18 cellular contexts compared by ENCODE assay signal in genomic region chr22:46102159-46102558, GRCh38. TPM values are rescaled to one million over a fixed set of nuclear protein-coding genes. Genes with fewer than 3 reads are reported as not detected.
A peak's percentile ranks its signal among the peaks of the same experiment; 100 is the strongest.
DNase-seq lines count a peak whose midpoint lies in the region; ATAC-seq and TF ChIP-seq lines count a peak whose summit lies in the region.
"Had no signal": no experiment of that assay in that cellular context is flagged by ENCODE, and none has a peak within 500 bp of the region (broad histone marks: within the 10 kb centered on the region; RNA-seq: fewer than 3 reads in every experiment).

No MANE protein-coding gene starts in this region.

- H4K91ac ChIP-seq in mesenchymal stem cell (ENCODE audit: low read length), result no peak overlapping the region

- H3K27ac ChIP-seq in HCT116 (ENCODE audit: low read depth, low read length) (peak overlapping the region; percentile 14; the same call in 1 of the 2 replicates), body of pancreas (peak overlapping the region; percentile 91 to 98 (median 96)), mesenchymal stem cell (ENCODE audit: low read length, poor library complexity, severe bottlenecking) (no peak overlapping the region), substantia nigra (ENCODE audit: low read depth, low read length, poor library complexity, severe bottlenecking) (peak overlapping the region; percentile 93)
- H3K27ac ChIP-seq in effector memory CD4-positive, alpha-beta T cell (ENCODE audit: insufficient read depth, low read length, poor library complexity, severe bottlenecking), result no peak overlapping the region
- H3K27ac ChIP-seq: cardiac muscle cell had no signal

- H3K9me3 ChIP-seq in HCT116 (ENCODE audit: control insufficient read depth in 1 of 2, insufficient read depth in 1 of 2, low read depth in 1 of 2, low read length in 2 of 2), result no peaks in the 10 kb centered on the region
- H3K9me3 ChIP-seq in body of pancreas, result no peaks in the 10 kb centered on the region
- no peaks in the 10 kb centered on the region for H3K9me3 ChIP-seq in mesenchymal stem cell (ENCODE audit: control insufficient read depth, low read length)
- H3K9me3 ChIP-seq in effector memory CD4-positive, alpha-beta T cell (ENCODE audit: control insufficient read depth, low read length), result no peaks in the 10 kb centered on the region

- CTCF ChIA-PET in HCT116 (lab: Charles Lee), result no interaction called here

- H3K18ac ChIP-seq in mesenchymal stem cell (ENCODE audit: low read depth in 1 of 2, low read length in 2 of 2), result no peak overlapping the region

- peaks cover 72% of the 10 kb centered on the region for H3K79me2 ChIP-seq in HCT116 (ENCODE audit: insufficient read depth, low read length)

- H2BK15ac ChIP-seq in mesenchymal stem cell (ENCODE audit: low read depth, poor library complexity, severe bottlenecking), result no peak overlapping the region

- WGBS in body of pancreas, 2 donors, result 82% methylated on average over 8 of the region's 11 CpGs; no CpG with 5 or more reads in 1 of the 2 donors
- 92% methylated on average over 11 of the region's 11 CpGs for WGBS in mesenchymal stem cell

- no peaks in the 10 kb centered on the region for H3K27me3 Mint-ChIP-seq in mesothelial cell of epicardium (ENCODE audit: low read depth)
- H3K27me3 Mint-ChIP-seq: naive B cell had no signal

- H3K4me2 ChIP-seq in HCT116 (ENCODE audit: low read length) (no peak overlapping the region), mesenchymal stem cell (ENCODE audit: low read length, poor library complexity, severe bottlenecking) (no peak overlapping the region)

- H3K27me3 ChIP-seq in HCT116 (ENCODE audit: insufficient read depth, low read length) (no peaks in the 10 kb centered on the region), body of pancreas (no peaks in the 10 kb centered on the region), mesenchymal stem cell (ENCODE audit: control insufficient read depth in 1 of 2, insufficient read depth in 1 of 2, low read length in 2 of 2) (no peaks in the 10 kb centered on the region)
- no peaks in the 10 kb centered on the region for H3K27me3 ChIP-seq in effector memory CD4-positive, alpha-beta T cell (replicated peaks; ENCODE audit: control insufficient read depth, insufficient read depth, low read length, poor library complexity, severe bottlenecking)
- H3K27me3 ChIP-seq: cardiac muscle cell had no signal

- H3K4ac ChIP-seq in mesenchymal stem cell (ENCODE audit: low read depth in 1 of 2, low read length in 2 of 2), result no peak overlapping the region

- H2AFZ ChIP-seq in HCT116 (ENCODE audit: low read depth, low read length, poor library complexity, severe bottlenecking) (no peak overlapping the region), mesenchymal stem cell (ENCODE audit: low read depth, low read length) (no peak overlapping the region)

- H2AK5ac ChIP-seq in mesenchymal stem cell (ENCODE audit: low read length, severe bottlenecking), result no peak overlapping the region

- H3K4me3 Mint-ChIP-seq in mesothelial cell of epicardium, result no peak overlapping the region
- H3K4me3 Mint-ChIP-seq: naive B cell had no signal

- H3K4me1 ChIP-seq in HCT116 (ENCODE audit: control insufficient read depth in 1 of 2, insufficient read depth in 2 of 2, low read length in 2 of 2), result peaks cover 0 to 18% of the 10 kb centered on the region in 2 experiments; a peak in 1 of 4 replicates
- peaks cover 94% of the 10 kb centered on the region for H3K4me1 ChIP-seq in body of pancreas
- H3K4me1 ChIP-seq in mesenchymal stem cell (ENCODE audit: control insufficient read depth, insufficient read depth, low read depth, low read length), result peaks cover 67% of the 10 kb centered on the region
- no peaks in the 10 kb centered on the region for H3K4me1 ChIP-seq in effector memory CD4-positive, alpha-beta T cell (ENCODE audit: control insufficient read depth, insufficient read depth, low read length, poor library complexity, severe bottlenecking)

- H4K8ac ChIP-seq in mesenchymal stem cell (ENCODE audit: low read length), result no peak overlapping the region

- H2BK5ac ChIP-seq in mesenchymal stem cell (ENCODE audit: low read depth, low read length, poor library complexity, severe bottlenecking), result no peak overlapping the region

- no peak overlapping the region for H3K14ac ChIP-seq in mesenchymal stem cell (ENCODE audit: low read length in 2 of 2)

- no peak overlapping the region for H3K23ac ChIP-seq in mesenchymal stem cell (ENCODE audit: low read length in 2 of 2)

- no peaks in the 10 kb centered on the region for H3K9me3 Mint-ChIP-seq in mesothelial cell of epicardium
- H3K9me3 Mint-ChIP-seq: naive B cell had no signal

- no peak overlapping the region for H2BK120ac ChIP-seq in mesenchymal stem cell (ENCODE audit: low read depth, low read length)

- peaks cover 9% of the 10 kb centered on the region for H3K36me3 Mint-ChIP-seq in mesothelial cell of epicardium
- H3K36me3 Mint-ChIP-seq: naive B cell had no signal

- TF ChIP-seq RAD21 in HCT116 (IDR thresholded peaks at IDR 0.05; ENCODE audit: low read depth), result no peak

- H3K4me1 Mint-ChIP-seq in mesothelial cell of epicardium, result peaks cover 4% of the 10 kb centered on the region
- H3K4me1 Mint-ChIP-seq: naive B cell had no signal

- no peak overlapping the region for H2BK12ac ChIP-seq in mesenchymal stem cell (ENCODE audit: low read length in 2 of 2)

- H3K9ac ChIP-seq in HCT116 (ENCODE audit: low read length) (no peak overlapping the region), mesenchymal stem cell (ENCODE audit: low read length) (peak overlapping the region; percentile 46)

- H3K9me2 ChIP-seq in HCT116 (ENCODE audit: insufficient read depth), result no peaks in the 10 kb centered on the region

- BruUV-seq in HCT116 (replicated peaks; lab: Mats Ljungman, UMichigan), result no TSS peak

- no peak for TF ChIP-seq CTCF in HCT116 (IDR thresholded peaks at IDR 0.05 in 2 of 3, conservative IDR thresholded peaks at IDR 0.05 in 1 of 3; ENCODE audit: borderline replicate concordance in 1 of 3, insufficient read depth in 1 of 3, low read depth in 2 of 3, low read length in 2 of 3)
- TF ChIP-seq CTCF in body of pancreas (IDR thresholded peaks at IDR 0.05), result no peak
- TF ChIP-seq CTCF in mesothelial cell of epicardium (IDR thresholded peaks at IDR 0.05; ENCODE audit: unreplicated experiment), result no peak

- no peaks in the 10 kb centered on the region for H4K20me1 ChIP-seq in HCT116 (ENCODE audit: insufficient read depth)

- ATAC-seq in HCT116 (no peak), body of pancreas (no peak)
- ATAC-seq: PC-3 had no signal

- no peak overlapping the region for H3K27ac Mint-ChIP-seq in mesothelial cell of epicardium

- H3K79me1 ChIP-seq in mesenchymal stem cell (replicated peaks; ENCODE audit: low read length, poor library complexity, severe bottlenecking), result peaks cover 47% of the 10 kb centered on the region

- POLR2A ChIA-PET in HCT116 (lab: Charles Lee), result no interaction called here

- RAD21 ChIA-PET in HCT116 (lab: Charles Lee; ENCODE audit: low non-redundant PET in 1 of 2, low total read pairs in 2 of 2, uncharacterized antibody in 2 of 2, unreplicated experiment in 2 of 2), result no interaction called here

- DNase-seq in HCT116 (ENCODE audit: low read depth, low spot score) (no peak), body of pancreas (no peak), mesenchymal stem cell (no peak), substantia nigra (lab: John Stamatoyannopoulos, UW) (no peak), NCI-H2029 treated with DMSO at 0.1 percent for 48 hours (lab: John Stamatoyannopoulos, UW) (no peak), mesothelial cell of epicardium (ENCODE audit: low spot score in 2 of 2, unreplicated experiment in 2 of 2) (no peak)
- DNase-seq in activated CD8-positive, alpha-beta memory T cell treated with anti-CD3 and anti-CD28 coated beads for 24 hours, result no peak
- no peak for DNase-seq in effector memory CD4-positive, alpha-beta T cell
- DNase-seq: activated naive CD4-positive, alpha-beta T cell treated with anti-CD3 and anti-CD28 coated beads, Interleukin-2, amount 50 U/mL, for 16 hours; C1 segment of cervical spinal cord; DMS79 treated with DMSO at 0.1 percent for 48 hours; naive B cell; NCI-H1694; NCI-H526 treated with DMSO at 0.1 percent for 48 hours; PC-3; stimulated activated CD4-positive, alpha-beta T cell treated with anti-CD3 and anti-CD28 coated beads, Interleukin-2, amount 100 ng/mL, for 24 hours; SW 1271 had no signal

- intact Hi-C loops in HCT116 (cut with micrococcal nuclease), result no loop called here
- intact Hi-C loops in body of pancreas (cut with DNase I), result no loop called here

- peaks cover 23 to 48% of the 10 kb centered on the region in 2 experiments; a peak in 3 of 4 replicates for H3K36me3 ChIP-seq in HCT116 (ENCODE audit: control insufficient read depth in 1 of 2, insufficient read depth in 2 of 2, low read length in 2 of 2)
- H3K36me3 ChIP-seq in body of pancreas (replicated peaks in 1 of 2; ENCODE audit: insufficient read depth in 1 of 2, low read depth in 2 of 2), result peaks cover 15 to 16% of the 10 kb centered on the region in 2 donors
- peaks cover 81 to 91% of the 10 kb centered on the region in 2 experiments for H3K36me3 ChIP-seq in mesenchymal stem cell (ENCODE audit: control insufficient read depth in 1 of 2, insufficient read depth in 2 of 2, low read depth in 1 of 2, low read length in 2 of 2)
- H3K36me3 ChIP-seq in effector memory CD4-positive, alpha-beta T cell (ENCODE audit: control insufficient read depth, insufficient read depth, low read length), result peaks cover 16% of the 10 kb centered on the region
- H3K36me3 ChIP-seq: cardiac muscle cell had no signal

- TF ChIP-seq POLR2A in HCT116 (IDR thresholded peaks at IDR 0.05; ENCODE audit: borderline replicate concordance, extremely low read depth, insufficient read depth, insufficient read length) (no peak), body of pancreas (IDR thresholded peaks at IDR 0.05) (no peak)

- no peak overlapping the region for H3K4me3 ChIP-seq in HCT116 (replicated peaks in 1 of 2; ENCODE audit: low read depth in 1 of 2, low read length in 2 of 2)
- H3K4me3 ChIP-seq in body of pancreas, result no peak overlapping the region
- H3K4me3 ChIP-seq in mesenchymal stem cell (ENCODE audit: insufficient read depth in 1 of 2, low read depth in 1 of 2, low read length in 2 of 2), result no peak overlapping the region
- H3K4me3 ChIP-seq in effector memory CD4-positive, alpha-beta T cell (ENCODE audit: insufficient read depth, low read depth, low read length, poor library complexity, severe bottlenecking), result no peak overlapping the region
- H3K4me3 ChIP-seq: cardiac muscle cell had no signal

TF ChIP-seq in HCT116, 20 proteins besides CTCF, POLR2A, EP300 and RAD21 (continues in another document):
- no peak for TF ChIP-seq YY1 (IDR thresholded peaks at IDR 0.05; ENCODE audit: extremely low read depth, insufficient replicate concordance, low read depth, low read length)

RNA-seq across cellular contexts. Expression of gene PPARA, which starts 48.2 kb away (rescaled TPM):
- total RNA-seq in HCT116 (2021; ENCODE audit: unreplicated experiment), result 14.5 TPM
- 4.8 and 5.6 TPM in 2 replicates for polyA plus RNA-seq in HCT116 (2012)
- total RNA-seq in body of pancreas, result 10 to 100 TPM; 15.8 to 19.8 TPM
- 7.7 TPM for polyA plus RNA-seq in mesenchymal stem cell (2013, experiment 1 of 2)
- polyA plus RNA-seq in mesenchymal stem cell (2013, experiment 2 of 2), result 6.9 TPM
- 12.0 to 15.1 TPM (median 13.0 TPM) in 3 replicates for total RNA-seq in mesothelial cell of epicardium

Comparison
In these comparisons a context has a peak if more than half of its experiments do, and no peak if none do; other contexts are left out.
1. H3K27ac ChIP-seq: peak in HCT116 (single experiment), body of pancreas (4 of 4) and substantia nigra (single experiment); none in mesenchymal stem cell (single experiment) and effector memory CD4-positive, alpha-beta T cell (single experiment).